15 cellular contexts compared by ENCODE assay signal in genomic region chr16:31132303-31132978, GRCh38. TPM values are rescaled to one million over a fixed set of nuclear protein-coding genes. Genes with fewer than 3 reads are reported as not detected.
A peak's percentile ranks its signal among the peaks of the same experiment; 100 is the strongest.
DNase-seq lines count a peak whose midpoint lies in the region; ATAC-seq and TF ChIP-seq lines count a peak whose summit lies in the region.
"Had no signal": no experiment of that assay in that cellular context is flagged by ENCODE, and none has a peak within 500 bp of the region (broad histone marks: within the 10 kb centered on the region; RNA-seq: fewer than 3 reads in every experiment).

No MANE protein-coding gene starts in this region.

- H3K79me2 ChIP-seq in HCT116 (ENCODE audit: insufficient read depth, low read length): peaks cover 7% of the 10 kb centered on the region; the same call in 1 of the 2 replicates

- BruUV-seq in HCT116 (replicated peaks; lab: Mats Ljungman, UMichigan): no TSS peak

- H3K4me3 ChIP-seq in HCT116 (replicated peaks in 1 of 2; ENCODE audit: low read depth in 1 of 2, low read length in 2 of 2) (no peak overlapping the region), esophagus (ENCODE audit: low read depth in 1 of 2, low read length in 2 of 2) (peak overlapping the region; percentile 5 to 39), stomach (peak overlapping the region in 2 of 4 donors; percentile 2 to 62), brain microvascular endothelial cell (ENCODE audit: low read depth, low read length) (no peak overlapping the region)

- TF ChIP-seq CTCF in HCT116 (IDR thresholded peaks at IDR 0.05 in 2 of 3, conservative IDR thresholded peaks at IDR 0.05 in 1 of 3; ENCODE audit: borderline replicate concordance in 1 of 3, insufficient read depth in 1 of 3, low read depth in 2 of 3, low read length in 2 of 3) (no peak), stomach (IDR thresholded peaks at IDR 0.05) (no peak), brain microvascular endothelial cell (IDR thresholded peaks at IDR 0.05; ENCODE audit: low read depth, low read length, missing control alignments) (no peak)

- TF ChIP-seq RAD21 in HCT116 (IDR thresholded peaks at IDR 0.05; ENCODE audit: low read depth): no peak

- H4K20me1 ChIP-seq in HCT116 (ENCODE audit: insufficient read depth): no peaks in the 10 kb centered on the region

- H3K4me2 ChIP-seq in HCT116 (ENCODE audit: low read length): no peak overlapping the region

- H3K27ac ChIP-seq in HCT116 (ENCODE audit: low read depth, low read length) (no peak overlapping the region), esophagus (ENCODE audit: low read depth in 2 of 2, low read length in 1 of 2) (peak overlapping the region; percentile 92 to 93), stomach (peak overlapping the region; percentile 88 to 97 (median 91)), brain microvascular endothelial cell (no peak overlapping the region)

- intact Hi-C loops in HCT116 (cut with micrococcal nuclease): no loop called here
- intact Hi-C loops in stomach (cut with DNase I; ENCODE audit: low total_unique reads): no loop called here

- in situ Hi-C loops in brain microvascular endothelial cell (cut with HindIII; ENCODE audit: low pct_ligation_motif_present, low sequenced_read_pairs): no loop called here

- H3K4me1 ChIP-seq in HCT116 (ENCODE audit: control insufficient read depth in 1 of 2, insufficient read depth in 2 of 2, low read length in 2 of 2) (peaks cover 29 to 45% of the 10 kb centered on the region in 2 experiments), esophagus (ENCODE audit: control insufficient read depth in 2 of 2, insufficient read depth in 2 of 2, low read length in 1 of 2) (peaks cover 8 to 44% of the 10 kb centered on the region in 2 donors), stomach (peaks cover 55 to 79% (median 64%) of the 10 kb centered on the region in 4 donors)

- no peak for TF ChIP-seq EP300 in stomach (IDR thresholded peaks at IDR 0.05)

- 56 to 70% methylated on average over 20 of the region's 20 CpGs for WGBS in esophagus, 2 donors
- WGBS in stomach, 5 donors: 35 to 73% (median 59%) methylated on average over 19 to 20 of the region's 20 CpGs

- no peak overlapping the region for H2AFZ ChIP-seq in HCT116 (ENCODE audit: low read depth, low read length, poor library complexity, severe bottlenecking)

- ATAC-seq in HCT116: no peak
- ATAC-seq: left lung, SK-N-SH treated with all-trans-retinoic acid at 6 μM for 48 hours had no signal

- H3K9ac ChIP-seq in HCT116 (ENCODE audit: low read length): no peak overlapping the region

- H3K36me3 ChIP-seq in HCT116 (ENCODE audit: control insufficient read depth in 1 of 2, insufficient read depth in 2 of 2, low read length in 2 of 2) (peaks cover 8 to 14% of the 10 kb centered on the region in 2 experiments; a peak in 3 of 4 replicates), esophagus (ENCODE audit: control insufficient read depth in 2 of 2, insufficient read depth in 2 of 2, low read length in 1 of 2) (peaks cover 3 to 31% of the 10 kb centered on the region in 2 donors), stomach (peaks cover 29 to 62% (median 58%) of the 10 kb centered on the region in 4 donors), brain microvascular endothelial cell (replicated peaks) (no peaks in the 10 kb centered on the region)

- no peaks in the 10 kb centered on the region for H3K9me3 ChIP-seq in HCT116 (ENCODE audit: control insufficient read depth in 1 of 2, insufficient read depth in 1 of 2, low read depth in 1 of 2, low read length in 2 of 2)
- H3K9me3 ChIP-seq in esophagus (ENCODE audit: control insufficient read depth in 2 of 2, insufficient read depth in 1 of 2, low read depth in 1 of 2, low read length in 1 of 2): no peaks in the 10 kb centered on the region
- no peaks in the 10 kb centered on the region for H3K9me3 ChIP-seq in stomach
- H3K9me3 ChIP-seq: left lung had no signal

- TF ChIP-seq POLR2A in HCT116 (IDR thresholded peaks at IDR 0.05; ENCODE audit: borderline replicate concordance, extremely low read depth, insufficient read depth, insufficient read length): no peak
- TF ChIP-seq POLR2A in stomach (IDR thresholded peaks at IDR 0.05): no peak

- H3K27me3 ChIP-seq in HCT116 (ENCODE audit: insufficient read depth, low read length): no peaks in the 10 kb centered on the region
- H3K27me3 ChIP-seq in esophagus (ENCODE audit: control insufficient read depth in 1 of 2, insufficient read depth in 2 of 2, low read length in 2 of 2): no peaks in the 10 kb centered on the region
- peaks cover 0 to 7% (median 0%) of the 10 kb centered on the region in 3 donors for H3K27me3 ChIP-seq in stomach
- H3K27me3 ChIP-seq in brain microvascular endothelial cell (replicated peaks): no peaks in the 10 kb centered on the region

- CTCF ChIA-PET in HCT116 (lab: Charles Lee): interaction anchor here (0.6 to 1.6 kb wide), 2 partner anchors 10 to 30 kb away, joined by 4 to 8 read pairs; no protein-coding TSS in a partner anchor

- no peaks in the 10 kb centered on the region for H3K9me2 ChIP-seq in HCT116 (ENCODE audit: insufficient read depth)

- POLR2A ChIA-PET in HCT116 (lab: Charles Lee): interaction anchor here (1.4 to 2.4 kb wide), 2 partner anchors 10 to 15 kb away, joined by 3 to 7 read pairs; partner anchors contain the start of gene KAT8

- RAD21 ChIA-PET in HCT116 (lab: Charles Lee; ENCODE audit: low non-redundant PET in 1 of 2, low total read pairs in 2 of 2, uncharacterized antibody in 2 of 2, unreplicated experiment in 2 of 2): no interaction called here

- DNase-seq in HCT116 (ENCODE audit: low read depth, low spot score) (no peak), stomach (no peak), brain microvascular endothelial cell (no peak), DMS79 treated with DMSO at 0.1 percent for 48 hours (lab: John Stamatoyannopoulos, UW) (no peak)
- no peak for DNase-seq in activated effector memory CD4-positive, alpha-beta T cell treated with Interleukin-2 at 50 U/mL for 16 hours
- DNase-seq: activated CD4-positive, alpha-beta T cell treated with anti-CD3 and anti-CD28 coated beads, Interleukin-2, amount 50 U/mL, for 4 hours; activated T-cell treated with anti-CD3 and anti-CD28 coated beads, Interleukin-2, amount 50 U/mL, for 1 hour; AML-193; effector CD4-positive, alpha-beta T cell; NCI-H526 treated with DMSO at 0.1 percent for 48 hours had no signal

TF ChIP-seq in HCT116, 20 proteins besides CTCF, POLR2A, EP300 and RAD21:
- TF ChIP-seq POLR2AphosphoS5 (IDR thresholded peaks at IDR 0.05; ENCODE audit: low read depth, low read length) (peak; percentile 27; the same call in 1 of the 2 replicates), REST (IDR thresholded peaks at IDR 0.05; ENCODE audit: low read depth) (no peak)

RNA-seq across cellular contexts. Expression of gene PRSS8, which starts 3.1 kb away (rescaled TPM):
- 42.6 TPM for total RNA-seq in HCT116 (2021; ENCODE audit: unreplicated experiment)
- 67.9 and 80.9 TPM in 2 replicates for polyA plus RNA-seq in HCT116 (2012)
- 100 to 1,000 TPM in 1 of 2 donors, 10 to 100 TPM in 1; 64.3 to 201 TPM for polyA plus RNA-seq in esophagus
- total RNA-seq in stomach: 100 to 1,000 TPM in 2 of 5 donors, 10 to 100 TPM in 2, 1 to 10 TPM in 1; 5.8 to 176 (median 70.5) TPM
- 100 to 1,000 TPM in 2 of 3 donors, 10 to 100 TPM in 1; 39.3 to 151 (median 115) TPM for polyA plus RNA-seq in stomach
- total RNA-seq: activated naive CD4-positive, alpha-beta T cell treated with anti-CD3 and anti-CD28 coated beads, Interleukin-2, amount 50 U/mL, for 72 hours had no signal
- polyA plus RNA-seq: IgD-negative memory B cell had no signal

RNA-seq across cellular contexts. Expression of gene KAT8, which starts 15.0 kb away (rescaled TPM):
- total RNA-seq in HCT116 (2021; ENCODE audit: unreplicated experiment): 44.9 TPM
- 39.3 and 40.7 TPM in 2 replicates for polyA plus RNA-seq in HCT116 (2012)
- polyA plus RNA-seq in esophagus: 10 to 100 TPM; 28.3 to 33.6 TPM
- 100 to 1,000 TPM in 1 of 5 donors, 10 to 100 TPM in 4; 38.8 to 114 (median 64.9) TPM for total RNA-seq in stomach
- polyA plus RNA-seq in stomach: 10 to 100 TPM; 45.0 to 51.4 (median 45.8) TPM

RNA-seq across cellular contexts. Expression of gene PRSS36, which starts 17.4 kb away (rescaled TPM):
- not detected for total RNA-seq in HCT116 (2021; ENCODE audit: unreplicated experiment)
- polyA plus RNA-seq in HCT116 (2012): 0.33 and 0.92 TPM in 2 replicates
- 1 to 10 TPM; 1.7 to 2.4 TPM for polyA plus RNA-seq in esophagus
- 10 to 100 TPM in 1 of 5 donors, 1 to 10 TPM in 1, under 1 TPM in 1, not detected in 2; 0.87 to 26.3 (median 2.6) TPM for total RNA-seq in stomach
- 1 to 10 TPM; 2.1 to 4.0 (median 2.9) TPM for polyA plus RNA-seq in stomach

RNA-seq across cellular contexts. Expression of gene BCKDK, which starts 24.3 kb away (rescaled TPM):
- total RNA-seq in HCT116 (2021; ENCODE audit: unreplicated experiment) (60.7 TPM), stomach (100 to 1,000 TPM in 1 of 5 donors, 10 to 100 TPM in 4; 11.0 to 197 (median 58.3) TPM)
- polyA plus RNA-seq in HCT116 (2012): 85.2 and 87.3 TPM in 2 replicates
- polyA plus RNA-seq in esophagus (10 to 100 TPM; 13.0 to 23.1 TPM), stomach (10 to 100 TPM; 27.4 to 40.9 (median 34.0) TPM)

RNA-seq across cellular contexts. Expression of gene VKORC1, which starts 37.8 kb away (rescaled TPM):
- total RNA-seq in HCT116 (2021; ENCODE audit: unreplicated experiment): 83.8 TPM
- polyA plus RNA-seq in HCT116 (2012): 195 and 218 TPM in 2 replicates
- polyA plus RNA-seq in esophagus: 10 to 100 TPM; 18.5 to 39.2 TPM
- total RNA-seq in stomach: 100 to 1,000 TPM in 1 of 5 donors, 10 to 100 TPM in 4; 20.1 to 191 (median 35.0) TPM
- polyA plus RNA-seq in stomach: 10 to 100 TPM; 53.2 to 90.8 (median 62.9) TPM

Comparison
In these comparisons a context has a peak if more than half of its experiments do, and no peak if none do; other contexts are left out.
1. H3K27ac ChIP-seq: peak in esophagus (2 of 2) and stomach (5 of 5); none in HCT116 (single experiment) and brain microvascular endothelial cell (single experiment).
2. H3K4me3 ChIP-seq: peak in esophagus (2 of 2); none in HCT116 (0 of 2) and brain microvascular endothelial cell (single experiment).